Comparison of ENCODE assay signal across 34 cellular contexts in the genomic region with DNA sequence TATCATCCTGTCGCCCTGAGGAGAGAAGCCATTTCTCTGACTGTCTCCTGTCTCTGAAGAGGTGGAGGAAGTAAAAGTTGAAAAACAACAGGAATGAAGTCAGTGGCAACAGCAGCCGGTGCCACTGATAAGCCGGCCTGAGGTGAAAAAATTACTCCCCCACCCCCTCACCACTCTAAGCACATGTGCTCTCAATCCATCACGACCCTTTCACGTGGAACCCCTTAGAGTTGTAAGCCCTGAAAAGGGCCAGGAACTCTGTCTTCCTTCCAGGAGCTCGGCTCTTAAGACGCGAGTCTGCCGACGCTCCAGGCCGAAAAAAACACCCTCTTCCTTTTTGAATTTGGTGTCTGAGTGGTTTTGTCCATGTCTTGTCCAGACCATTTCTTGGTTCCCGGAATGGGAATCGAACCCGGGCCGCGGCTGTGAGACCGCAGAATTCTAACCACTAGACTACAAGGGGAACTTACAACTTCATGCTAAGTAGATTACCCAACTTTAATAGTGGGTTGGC. TPM values are rescaled to one million over a fixed set of nuclear protein-coding genes. Genes with fewer than 3 reads are reported as not detected.
"Had no signal": no experiment of that assay in that cellular context is flagged by ENCODE, and none has a peak within 500 bp of the region (broad histone marks: within the 10 kb centered on the region; RNA-seq: fewer than 3 reads in every experiment).

No MANE protein-coding gene starts in this region.

- H3K4me3 Mint-ChIP-seq: activated CD4-positive, alpha-beta memory T cell treated with anti-CD3 and anti-CD28 coated beads for 36 hours; activated naive CD4-positive, alpha-beta T cell treated with anti-CD3 and anti-CD28 coated beads for 36 hours; activated naive CD8-positive, alpha-beta T cell treated with anti-CD3 and anti-CD28 coated beads, Interleukin-2, amount 10 ng/mL, durations not matched to agents 7 days and 5 days; activated T-helper 1 cell treated with anti-CD3 and anti-CD28 coated beads, Interleukin-12 subunit alpha, Interleukin-12 subunit beta, Interleukin-2, Interleukin-4 antibody, amounts not matched to agents 30 ng/mL and 10 ng/mL and 1 ng/mL, durations not matched to agents 14 hours and 24 hours and 36 hours; immature natural killer cell; nephron; T-helper 1 cell treated with Interleukin-12 subunit alpha and Interleukin-12 subunit beta and Interleukin-4 antibody, amounts not matched to agents 30 μg/mL and 1 μg/mL, for 36 hours had no signal

- DNase-seq: activated CD4-positive, alpha-beta memory T cell treated with anti-CD3 and anti-CD28 coated beads for 36 hours; activated CD4-positive, alpha-beta T cell treated with anti-CD3 and anti-CD28 coated beads for 4 hours; activated CD8-positive, alpha-beta memory T cell treated with anti-CD3 and anti-CD28 coated beads, Interleukin-2, amount 50 U/mL, for 4 hours; activated effector memory CD4-positive, alpha-beta T cell treated with anti-CD3 and anti-CD28 coated beads, Interleukin-2, amount 50 U/mL, for 16 hours; activated naive CD4-positive, alpha-beta T cell treated with anti-CD3 and anti-CD28 coated beads for 36 hours; activated naive CD8-positive, alpha-beta T cell treated with anti-CD3 and anti-CD28 coated beads, Interleukin-2, amount 10 ng/mL, durations not matched to agents 7 days and 5 days; activated T-cell treated with anti-CD3 and anti-CD28 coated beads, Interleukin-2, amount 50 U/mL, for 1 hour; caudate nucleus; cortex of kidney; foreskin fibroblast; head of caudate nucleus; hypothalamus; immature natural killer cell; left colon; mammary epithelial cell; posterior cingulate gyrus; right cardiac atrium; spleen; stimulated activated CD4-positive, alpha-beta T cell treated with anti-CD3 and anti-CD28 coated beads, Interleukin-2, amount 100 ng/mL, for 48 hours; stimulated activated naive CD8-positive, alpha-beta T cell treated with anti-CD3 and anti-CD28 coated beads, Interleukin-15, Interleukin-2, amounts not matched to agents 100 U/mL and 50 U/mL, for 24 hours; T-helper 9 cell; trophoblast cell had no signal

- H3K36me3 Mint-ChIP-seq: activated CD4-positive, alpha-beta memory T cell treated with anti-CD3 and anti-CD28 coated beads for 36 hours; activated naive CD8-positive, alpha-beta T cell treated with anti-CD3 and anti-CD28 coated beads, Interleukin-2, amount 10 ng/mL, durations not matched to agents 7 days and 5 days; immature natural killer cell had no signal

- H3K9me3 Mint-ChIP-seq: activated CD4-positive, alpha-beta memory T cell treated with anti-CD3 and anti-CD28 coated beads for 36 hours; activated naive CD4-positive, alpha-beta T cell treated with anti-CD3 and anti-CD28 coated beads for 36 hours; activated naive CD8-positive, alpha-beta T cell treated with anti-CD3 and anti-CD28 coated beads, Interleukin-2, amount 10 ng/mL, durations not matched to agents 7 days and 5 days; activated T-helper 1 cell treated with anti-CD3 and anti-CD28 coated beads, Interleukin-12 subunit alpha, Interleukin-12 subunit beta, Interleukin-2, Interleukin-4 antibody, amounts not matched to agents 30 ng/mL and 10 ng/mL and 1 ng/mL, durations not matched to agents 14 hours and 24 hours and 36 hours; nephron; T-helper 1 cell treated with Interleukin-12 subunit alpha and Interleukin-12 subunit beta and Interleukin-4 antibody, amounts not matched to agents 30 μg/mL and 1 μg/mL, for 36 hours had no signal

- H3K4me1 Mint-ChIP-seq: immature natural killer cell, nephron had no signal

- H3K27ac Mint-ChIP-seq: activated CD4-positive, alpha-beta memory T cell treated with anti-CD3 and anti-CD28 coated beads for 36 hours; activated naive CD4-positive, alpha-beta T cell treated with anti-CD3 and anti-CD28 coated beads for 36 hours; activated naive CD8-positive, alpha-beta T cell treated with anti-CD3 and anti-CD28 coated beads, Interleukin-2, amount 10 ng/mL, durations not matched to agents 7 days and 5 days; activated T-helper 1 cell treated with anti-CD3 and anti-CD28 coated beads, Interleukin-12 subunit alpha, Interleukin-12 subunit beta, Interleukin-2, Interleukin-4 antibody, amounts not matched to agents 30 ng/mL and 10 ng/mL and 1 ng/mL, durations not matched to agents 14 hours and 24 hours and 36 hours; immature natural killer cell; nephron; T-helper 1 cell treated with Interleukin-12 subunit alpha and Interleukin-12 subunit beta and Interleukin-4 antibody, amounts not matched to agents 30 μg/mL and 1 μg/mL, for 36 hours had no signal

- ATAC-seq: esophagus mucosa; left colon; right cardiac atrium; stimulated activated naive CD8-positive, alpha-beta T cell treated with anti-CD3 and anti-CD28 coated beads, Interleukin-15, Interleukin-2, amounts not matched to agents 100 U/mL and 50 U/mL, for 24 hours had no signal

RNA-seq across cellular contexts. Expression of a gene that starts 40.7 kb away (rescaled TPM):
- total RNA-seq: activated CD4-positive, alpha-beta memory T cell treated with anti-CD3 and anti-CD28 coated beads for 36 hours; activated CD8-positive, alpha-beta memory T cell treated with anti-CD3 and anti-CD28 coated beads for 36 hours; activated naive CD4-positive, alpha-beta T cell treated with anti-CD3 and anti-CD28 coated beads for 36 hours; activated naive CD8-positive, alpha-beta T cell treated with anti-CD3 and anti-CD28 coated beads, Interleukin-2, amount 10 ng/mL, durations not matched to agents 7 days and 5 days; activated T-helper 1 cell treated with anti-CD3 and anti-CD28 coated beads, Interleukin-12 subunit alpha, Interleukin-12 subunit beta, Interleukin-2, Interleukin-4 antibody, amounts not matched to agents 30 ng/mL and 10 ng/mL and 1 ng/mL, durations not matched to agents 14 hours and 24 hours and 36 hours; chondrocyte; esophagus mucosa; kidney; left colon; liver; mucosa of gallbladder; osteoblast; right cardiac atrium; spleen; subcutaneous adipose tissue; thoracic aorta had no signal
